In the genomic region with DNA sequence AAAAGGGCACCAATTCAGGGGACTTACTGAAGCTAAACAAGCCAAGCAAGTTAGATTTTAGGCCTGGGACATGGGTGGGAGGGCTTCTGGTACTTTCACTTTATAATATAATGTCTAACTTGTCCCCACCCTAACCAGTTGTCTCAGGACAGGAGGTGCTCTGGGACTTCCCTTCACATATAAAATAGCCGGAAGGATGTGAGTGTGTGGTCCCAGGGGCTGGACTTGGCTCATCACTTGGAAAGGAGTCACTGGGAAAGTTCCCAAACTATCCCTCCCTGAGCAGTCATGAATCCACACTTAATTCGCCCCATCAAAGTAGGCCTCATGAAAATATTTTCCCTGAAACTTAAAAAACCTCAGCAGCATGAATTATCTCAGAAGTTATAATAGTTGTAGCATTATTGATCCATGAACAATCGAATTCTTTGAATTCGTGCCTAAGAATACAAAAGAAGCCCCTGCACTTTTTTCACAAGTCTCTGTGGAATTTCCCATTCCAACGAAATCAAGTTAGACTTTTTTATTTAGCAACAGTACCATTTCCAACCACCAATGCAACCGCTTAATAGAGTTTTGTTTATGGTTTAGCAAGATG, we compare ENCODE assay signal across 11 cellular contexts.
A peak's percentile ranks its signal among the peaks of the same experiment; 100 is the strongest.
DNase-seq lines count a peak whose midpoint lies in the region; ATAC-seq and TF ChIP-seq lines count a peak whose summit lies in the region.
"Had no signal": no experiment of that assay in that cellular context is flagged by ENCODE, and none has a peak within 500 bp of the region (broad histone marks: within the 10 kb centered on the region; RNA-seq: fewer than 3 reads in every experiment).

No MANE protein-coding gene starts in this region.

- H3K4me1 ChIP-seq in ACC112 (ENCODE audit: control insufficient read depth, insufficient read depth, low read length, unreplicated experiment), result peaks cover 20% of the 10 kb centered on the region
- H3K4me1 ChIP-seq in esophagus muscularis mucosa, result peaks cover 28 to 43% (median 37%) of the 10 kb centered on the region in 4 donors

- intact Hi-C loops in esophagus muscularis mucosa (cut with DNase I), result no loop called here

- H3K4me3 ChIP-seq in ACC112 (ENCODE audit: low read depth, low read length), result peak overlapping the region; percentile 19; the same call in 1 of the 2 replicates
- no peak overlapping the region for H3K4me3 ChIP-seq in esophagus muscularis mucosa

- peak overlapping the region; percentile 79 for H3K27ac ChIP-seq in ACC112 (ENCODE audit: low read depth, low read length)
- H3K27ac ChIP-seq in esophagus muscularis mucosa (replicated peaks in 1 of 4), result peak overlapping the region; percentile 36 to 64 (median 56)

- DNase-seq in esophagus muscularis mucosa (ENCODE audit: extremely low spot score) (no peak), omental fat pad (ENCODE audit: low spot score) (no peak), UCSD-AML1 (lab: John Stamatoyannopoulos, UW; ENCODE audit: unreplicated experiment) (no peak), NCI-H1417 (lab: John Stamatoyannopoulos, UW) (no peak)
- no peak for DNase-seq in activated CD4-positive, alpha-beta T cell treated with anti-CD3 and anti-CD28 coated beads for 1 hour
- no peak for DNase-seq in stimulated activated CD4-positive, alpha-beta T cell treated with anti-CD3 and anti-CD28 coated beads, Interleukin-4, amount 100 ng/mL, for 4 hours
- DNase-seq: activated CD8-positive, alpha-beta memory T cell treated with anti-CD3 and anti-CD28 coated beads, Interleukin-2, amount 50 U/mL, for 4 hours; NCI-H774; nucleus accumbens had no signal

- TF ChIP-seq POLR2A in esophagus muscularis mucosa (IDR thresholded peaks at IDR 0.05; ENCODE audit: low read depth), result no peak

- H3K36me3 ChIP-seq in ACC112 (ENCODE audit: insufficient read depth, low read length) (no peaks in the 10 kb centered on the region), esophagus muscularis mucosa (no peaks in the 10 kb centered on the region)

- ATAC-seq in HG03097 (IDR thresholded peaks at IDR 0.05; ENCODE audit: low FRiP score, unreplicated experiment) (peak; percentile 89), omental fat pad (ENCODE audit: low FRiP score) (peak; percentile 57)

- no peak for TF ChIP-seq EP300 in esophagus muscularis mucosa (IDR thresholded peaks at IDR 0.05)

- no peaks in the 10 kb centered on the region for H3K9me3 ChIP-seq in esophagus muscularis mucosa

- 48% methylated on average over 6 of the region's 6 CpGs for WGBS in esophagus muscularis mucosa

- TF ChIP-seq CTCF in esophagus muscularis mucosa (IDR thresholded peaks at IDR 0.05), result peak in 1 of 3 experiments; percentile 38
- TF ChIP-seq CTCF in omental fat pad (IDR thresholded peaks at IDR 0.05), result no peak

- no peaks in the 10 kb centered on the region for H3K27me3 ChIP-seq in ACC112 (ENCODE audit: insufficient read depth, low read length)
- H3K27me3 ChIP-seq in esophagus muscularis mucosa, result no peaks in the 10 kb centered on the region

- peak overlapping the region; percentile 91 for H2AFZ ChIP-seq in ACC112 (ENCODE audit: low read length, unreplicated experiment)

- no peaks in the 10 kb centered on the region for H3K79me2 ChIP-seq in ACC112 (ENCODE audit: control insufficient read depth, insufficient read depth, low read length, unreplicated experiment)
